Comparison of ENCODE assay signal across 24 cellular contexts in genomic region chr10:33398796-33399195, GRCh38.
DNase-seq lines count a peak whose midpoint lies in the region; ATAC-seq, FAIRE-seq and TF ChIP-seq lines count a peak whose summit lies in the region.
"Had no signal": no experiment of that assay in that cellular context is flagged by ENCODE, and none has a peak within 500 bp of the region (broad histone marks: within the 10 kb centered on the region; RNA-seq: fewer than 3 reads in every experiment).

No MANE protein-coding gene starts in this region.

- H2BK20ac ChIP-seq in IMR-90 (ENCODE audit: low read depth, low read length), result no peak overlapping the region

- H3K27ac Mint-ChIP-seq in activated T-cell treated with anti-CD3 and anti-CD28 coated beads, Interleukin-2, amount 50 U/mL, for 72 hours, result no peak overlapping the region
- H3K27ac Mint-ChIP-seq: CD4-positive, alpha-beta memory T cell had no signal

- H3K9me1 ChIP-seq in IMR-90 (ENCODE audit: insufficient read depth, low read length), result no peaks in the 10 kb centered on the region

- CTCF ChIA-PET in IMR-90 (lab: Yijun Ruan, JAX), result no interaction called here

- dilution Hi-C loops in IMR-90 (cut with HindIII; ENCODE audit: low sequenced_read_pairs, unreplicated experiment), result no loop called here

- H3K9ac ChIP-seq in IMR-90 (ENCODE audit: low read depth, low read length), result no peak overlapping the region

- TF ChIP-seq RAD21 in IMR-90 (IDR thresholded peaks at IDR 0.05; ENCODE audit: low read length), result no peak

- no peaks in the 10 kb centered on the region for H3K4me1 ChIP-seq in IMR-90 (ENCODE audit: control insufficient read depth, insufficient read depth, low read length)

- no peak overlapping the region for H2BK120ac ChIP-seq in IMR-90 (ENCODE audit: low read depth, low read length)

- no peak for TF ChIP-seq CTCF in IMR-90 (conservative IDR thresholded peaks at IDR 0.05; ENCODE audit: low read depth, low read length)

- no peak overlapping the region for H2AK5ac ChIP-seq in IMR-90 (ENCODE audit: low read depth, low read length)

- H3K23ac ChIP-seq in IMR-90 (ENCODE audit: low read depth, low read length), result no peak overlapping the region

- DNase-seq in IMR-90, result no peak
- peak; percentile 10 for DNase-seq in NCI-H774 (lab: John Stamatoyannopoulos, UW)
- peak; percentile 77 for DNase-seq in myocyte (ENCODE audit: low read depth)
- no peak for DNase-seq in urothelium cell line (ENCODE audit: low spot score)
- DNase-seq in foreskin melanocyte, result no peak
- DNase-seq in activated T-cell treated with anti-CD3 and anti-CD28 coated beads, Interleukin-2, amount 50 U/mL, for 72 hours, result no peak
- DNase-seq in stimulated activated CD4-positive, alpha-beta T cell treated with anti-CD3 and anti-CD28 coated beads, Interleukin-15, amount 100 ng/mL, for 24 hours, result no peak
- DNase-seq: C1 segment of cervical spinal cord; CD4-positive, alpha-beta memory T cell; DMS 273 treated with DMSO at 0.1 percent for 48 hours; HCEC 1CT; KG1; MG63; NCI-H1092; NCI-H1436; NCI-H1930; NCI-H2107; NCI-H526 treated with DMSO at 0.1 percent for 48 hours; Right ventricle myocardium superior; RPMI8226; T-helper 1 cell had no signal

- no TSS peak for BruUV-seq in IMR-90 (replicated peaks; lab: Mats Ljungman, UMichigan)

- no peak overlapping the region for H3K4ac ChIP-seq in IMR-90 (ENCODE audit: low read depth, low read length)

- H3K4me1 Mint-ChIP-seq in activated T-cell treated with anti-CD3 and anti-CD28 coated beads, Interleukin-2, amount 50 U/mL, for 72 hours (ENCODE audit: low read depth), result no peaks in the 10 kb centered on the region
- H3K4me1 Mint-ChIP-seq: CD4-positive, alpha-beta memory T cell had no signal

- no peak overlapping the region for H3K4me3 ChIP-seq in IMR-90 (ENCODE audit: insufficient read depth, low read depth, low read length)
- H3K4me3 ChIP-seq: MG63 had no signal

- H3K56ac ChIP-seq in IMR-90 (ENCODE audit: extremely low read depth, insufficient read depth, low read length), result no peak overlapping the region

- H3K36me3 ChIP-seq in IMR-90 (ENCODE audit: control insufficient read depth, insufficient read depth, low read length), result no peaks in the 10 kb centered on the region
- H3K36me3 ChIP-seq: MG63 had no signal

- H3K4me2 ChIP-seq in IMR-90 (ENCODE audit: low read depth, low read length), result no peak overlapping the region

- peaks cover 3 to 4% of the 10 kb centered on the region in 2 donors for H3K36me3 Mint-ChIP-seq in activated T-cell treated with anti-CD3 and anti-CD28 coated beads, Interleukin-2, amount 50 U/mL, for 72 hours (ENCODE audit: insufficient read depth in 2 of 2)
- H3K36me3 Mint-ChIP-seq: CD4-positive, alpha-beta memory T cell had no signal

- no peak overlapping the region for H2BK5ac ChIP-seq in IMR-90 (ENCODE audit: low read depth, low read length, poor library complexity, severe bottlenecking)

- peaks cover 9% of the 10 kb centered on the region for H3K9me3 ChIP-seq in IMR-90 (ENCODE audit: control insufficient read depth, insufficient read depth, low read length)

- no peaks in the 10 kb centered on the region for H4K20me1 ChIP-seq in IMR-90 (ENCODE audit: insufficient read depth, low read length)

- no peaks in the 10 kb centered on the region for H3K79me1 ChIP-seq in IMR-90 (ENCODE audit: low read depth in 1 of 2, low read length in 2 of 2)

- peaks cover 28% of the 10 kb centered on the region for H3K27me3 Mint-ChIP-seq in activated T-cell treated with anti-CD3 and anti-CD28 coated beads, Interleukin-2, amount 50 U/mL, for 72 hours (ENCODE audit: low read depth)

- no peaks in the 10 kb centered on the region for H3K27me3 ChIP-seq in IMR-90 (ENCODE audit: control insufficient read depth, insufficient read depth, low read length)
- H3K27me3 ChIP-seq: MG63 had no signal

- intact Hi-C loops in IMR-90 (cut with micrococcal nuclease), result no loop called here

- H3K14ac ChIP-seq in IMR-90 (replicated peaks; ENCODE audit: low read depth, low read length), result no peak overlapping the region

- H2BK15ac ChIP-seq in IMR-90 (ENCODE audit: low read depth, low read length), result no peak overlapping the region

- FAIRE-seq in urothelium cell line (lab: Jason Lieb, UNC), result peak; percentile 20
- FAIRE-seq: GM18507, H1, HTR-8/SVneo had no signal

- peaks cover 8 to 12% of the 10 kb centered on the region in 2 donors for H3K9me3 Mint-ChIP-seq in activated T-cell treated with anti-CD3 and anti-CD28 coated beads, Interleukin-2, amount 50 U/mL, for 72 hours

- no peak overlapping the region for H4K5ac ChIP-seq in IMR-90 (ENCODE audit: low read depth, low read length)

- TF ChIP-seq POLR2A in IMR-90 (IDR thresholded peaks at IDR 0.05; ENCODE audit: low read depth, low read length), result no peak

- no peak overlapping the region for H3K27ac ChIP-seq in IMR-90 (ENCODE audit: insufficient read depth, low read length)

- ATAC-seq in IMR-90 (ENCODE audit: low read depth), result no peak
- no peak for ATAC-seq in activated T-cell treated with anti-CD3 and anti-CD28 coated beads, Interleukin-2, amount 50 U/mL, for 72 hours (replicated peaks in 1 of 2)

- H4K8ac ChIP-seq in IMR-90 (ENCODE audit: low read depth in 2 of 2, low read length in 2 of 2), result no peak overlapping the region

- H4K91ac ChIP-seq in IMR-90 (ENCODE audit: insufficient read depth, low read depth, low read length), result no peak overlapping the region

- no peak overlapping the region for H2AK9ac ChIP-seq in IMR-90 (replicated peaks; ENCODE audit: low read depth, low read length, poor library complexity)

- WGBS in IMR-90 (ENCODE audit: extremely low coverage in 2 of 2, insufficient read length in 1 of 2), 2 experiments, result no CpG with 5 or more reads among the region's 5 CpGs

- no peak overlapping the region for H3K4me3 Mint-ChIP-seq in activated T-cell treated with anti-CD3 and anti-CD28 coated beads, Interleukin-2, amount 50 U/mL, for 72 hours
- H3K4me3 Mint-ChIP-seq: CD4-positive, alpha-beta memory T cell had no signal

- H2AFZ ChIP-seq in IMR-90 (replicated peaks; ENCODE audit: low read length, poor library complexity), result peak overlapping the region; percentile 13

- in situ Hi-C loops in IMR-90 (cut with MboI; ENCODE audit: low sequenced_read_pairs), result no loop called here

- H3K18ac ChIP-seq in IMR-90 (ENCODE audit: low read depth, low read length), result no peak overlapping the region

- POLR2A ChIA-PET in IMR-90 (lab: Charles Lee; ENCODE audit: unreplicated experiment), result no interaction called here

TF ChIP-seq in IMR-90, 13 proteins besides CTCF, POLR2A, EP300 and RAD21:
- TF ChIP-seq ELK1 (IDR thresholded peaks at IDR 0.05; ENCODE audit: borderline replicate concordance, low read depth, low read length) (no peak), CHD1 (IDR thresholded peaks at IDR 0.05; ENCODE audit: low read depth, low read length) (no peak), MAFK (IDR thresholded peaks at IDR 0.05; ENCODE audit: low read depth, low read length) (no peak), SMC3 (IDR thresholded peaks at IDR 0.05; ENCODE audit: low read depth, low read length) (no peak), BHLHE40 (IDR thresholded peaks at IDR 0.05; ENCODE audit: low read depth, low read length) (no peak), MAZ (IDR thresholded peaks at IDR 0.05; ENCODE audit: borderline replicate concordance, low read depth, low read length) (no peak), CEBPB (IDR thresholded peaks at IDR 0.05; ENCODE audit: low read depth, low read length) (no peak), RFX5 (IDR thresholded peaks at IDR 0.05; ENCODE audit: low read depth, low read length) (no peak), USF2 (IDR thresholded peaks at IDR 0.05; ENCODE audit: low read depth, low read length) (no peak), RCOR1 (IDR thresholded peaks at IDR 0.05; ENCODE audit: insufficient replicate concordance, low read length) (no peak), FOS (IDR thresholded peaks at IDR 0.05; ENCODE audit: low read depth, low read length) (no peak), MXI1 (IDR thresholded peaks at IDR 0.05; ENCODE audit: borderline replicate concordance, low read depth, low read length) (no peak), NFE2L2 (IDR thresholded peaks at IDR 0.05; ENCODE audit: low read depth, low read length) (no peak)

Comparison
In these comparisons a context has a peak if more than half of its experiments do, and no peak if none do; other contexts are left out.
1. DNase-seq: peak in NCI-H774 (single experiment) and myocyte (single experiment); none in IMR-90 (single experiment), urothelium cell line (single experiment), foreskin melanocyte (single experiment), activated T-cell treated with anti-CD3 and anti-CD28 coated beads, Interleukin-2, amount 50 U/mL, for 72 hours (0 of 2) and stimulated activated CD4-positive, alpha-beta T cell treated with anti-CD3 and anti-CD28 coated beads, Interleukin-15, amount 100 ng/mL, for 24 hours (single experiment).